1 cellular context compared by ENCODE assay signal in the genomic region with DNA sequence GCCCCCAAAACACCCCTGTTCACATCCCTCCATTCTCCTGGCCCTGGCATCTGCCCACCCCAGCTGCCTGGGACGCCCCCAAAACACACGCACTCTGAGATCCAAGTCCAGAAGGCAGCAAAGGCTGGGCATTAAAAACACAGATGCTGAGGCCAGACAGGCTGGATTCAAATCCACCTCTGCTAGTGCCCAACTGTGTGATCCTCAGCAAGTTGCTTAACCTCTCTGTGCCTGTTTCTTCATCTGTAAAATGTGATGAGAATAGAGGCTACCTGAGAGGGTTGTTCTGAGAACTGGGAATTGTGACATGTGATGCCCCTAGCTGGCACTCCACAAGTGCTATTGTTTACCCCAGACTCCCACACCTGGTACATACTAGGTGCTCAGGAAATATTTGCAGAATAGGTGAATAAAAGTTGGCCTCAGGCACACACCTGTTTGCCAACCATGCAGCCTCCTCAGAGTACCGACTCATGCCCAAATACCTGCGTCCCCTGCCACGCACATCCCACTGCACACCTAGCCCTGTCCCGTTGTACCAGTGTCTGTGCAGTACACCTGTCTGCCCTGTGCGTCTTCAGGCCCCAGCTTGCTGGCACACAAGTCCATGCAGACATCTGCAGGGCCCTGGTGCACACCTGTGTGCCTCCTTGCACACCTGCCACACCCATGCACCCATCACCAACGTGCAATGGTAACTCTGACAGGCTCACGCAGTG.
TF ChIP-seq lines count a peak whose summit lies in the region.

No MANE protein-coding gene starts in this region.

TF ChIP-seq in H1, 55 proteins besides CTCF, POLR2A, EP300 and RAD21 (continued from another document):
- peak; percentile 66; the same call in 1 of the 2 replicates for TF ChIP-seq KDM1A (IDR thresholded peaks at IDR 0.05; ENCODE audit: borderline replicate concordance, low read length)
